In the genomic region with DNA sequence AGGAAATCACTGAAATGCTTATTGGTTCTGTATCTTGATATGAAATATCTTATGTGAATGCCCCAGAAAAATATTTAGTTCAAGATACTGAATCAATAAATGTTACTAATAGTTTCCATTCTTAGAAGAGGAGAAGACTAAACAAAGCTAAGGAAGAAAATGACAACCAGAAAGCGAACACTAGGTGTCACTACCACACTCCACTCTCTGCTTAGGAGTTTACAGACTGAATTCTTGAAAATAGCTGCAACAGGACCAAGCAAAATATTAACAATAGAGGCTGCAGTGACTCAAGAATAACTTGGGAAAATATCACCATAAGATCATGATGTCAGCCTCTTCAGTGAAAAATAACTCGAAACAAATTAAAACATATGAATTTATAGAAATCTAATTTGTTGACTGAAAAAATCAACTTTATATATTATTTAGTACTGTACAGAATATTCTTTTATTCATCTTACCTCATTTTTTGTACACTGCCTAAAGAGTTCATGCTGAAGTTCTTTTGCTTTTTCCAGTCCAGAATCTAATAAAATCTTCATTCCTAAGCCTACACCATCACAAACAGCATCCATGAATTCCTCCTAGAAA, we compare ENCODE assay signal across 8 cellular contexts.
A peak's percentile ranks its signal among the peaks of the same experiment; 100 is the strongest.
DNase-seq lines count a peak whose midpoint lies in the region; ATAC-seq and TF ChIP-seq lines count a peak whose summit lies in the region.

No MANE protein-coding gene starts in this region.

- no peak overlapping the region for H3K27ac Mint-ChIP-seq in HFFc6
- H3K27ac Mint-ChIP-seq in endodermal cell, result no peak overlapping the region
- H3K27ac Mint-ChIP-seq in nephron progenitor cell, result peak overlapping the region; percentile 14

- H3K27ac ChIP-seq in Peyer's patch (no peak overlapping the region), endodermal cell (ENCODE audit: low read depth, low read length) (no peak overlapping the region)

- no peak overlapping the region for H3K9ac ChIP-seq in endodermal cell (ENCODE audit: extremely low read depth, low read length, poor library complexity, severe bottlenecking)

- H3K27me3 Mint-ChIP-seq in HFFc6 (ENCODE audit: insufficient read depth), result no peaks in the 10 kb centered on the region
- no peaks in the 10 kb centered on the region for H3K27me3 Mint-ChIP-seq in endodermal cell (ENCODE audit: insufficient read depth)
- H3K27me3 Mint-ChIP-seq in nephron progenitor cell (ENCODE audit: low read depth, poor library complexity), result no peaks in the 10 kb centered on the region

- ATAC-seq in HG03520 (IDR thresholded peaks at IDR 0.05; ENCODE audit: unreplicated experiment), result no peak

- H3K9me3 ChIP-seq in Peyer's patch (no peaks in the 10 kb centered on the region), endodermal cell (ENCODE audit: control insufficient read depth, low read length) (no peaks in the 10 kb centered on the region)

- H3K9me3 Mint-ChIP-seq in HFFc6 (no peaks in the 10 kb centered on the region), endodermal cell (no peaks in the 10 kb centered on the region), nephron progenitor cell (no peaks in the 10 kb centered on the region)

- H3K36me3 Mint-ChIP-seq in HFFc6 (ENCODE audit: low read depth) (no peaks in the 10 kb centered on the region), endodermal cell (ENCODE audit: low read depth) (peaks cover 17% of the 10 kb centered on the region), nephron progenitor cell (ENCODE audit: low read depth) (peaks cover 16% of the 10 kb centered on the region)

- no peaks in the 10 kb centered on the region for H3K27me3 ChIP-seq in Peyer's patch
- no peaks in the 10 kb centered on the region for H3K27me3 ChIP-seq in endodermal cell (ENCODE audit: control insufficient read depth, insufficient read depth, low read length, poor library complexity, severe bottlenecking)

- DNase-seq in NCI-H748 (lab: John Stamatoyannopoulos, UW; ENCODE audit: unreplicated experiment), result peak; percentile 13
- no peak for DNase-seq in NCI-H748 treated with DMSO at 0.1 percent for 48 hours (lab: John Stamatoyannopoulos, UW)
- peak; percentile 50 for DNase-seq in HFFc6
- DNase-seq in Peyer's patch, result peak in 1 of 3 donors; percentile 51
- DNase-seq in endodermal cell, result no peak
- DNase-seq in nephron progenitor cell, result no peak
- no peak for DNase-seq in COLO668 (lab: John Stamatoyannopoulos, UW; ENCODE audit: unreplicated experiment)

- H3K4me1 ChIP-seq in Peyer's patch, result no peaks in the 10 kb centered on the region
- H3K4me1 ChIP-seq in endodermal cell (ENCODE audit: control insufficient read depth, insufficient read depth, low read length), result no peaks in the 10 kb centered on the region

- TF ChIP-seq POLR2A in Peyer's patch (IDR thresholded peaks at IDR 0.05), result no peak

- H3K4me1 Mint-ChIP-seq in HFFc6 (ENCODE audit: low read depth) (peaks cover 7% of the 10 kb centered on the region; the same call in 1 of the 2 replicates), endodermal cell (peaks cover 10% of the 10 kb centered on the region), nephron progenitor cell (no peaks in the 10 kb centered on the region)

- TF ChIP-seq CTCF in HFFc6 (IDR thresholded peaks at IDR 0.05) (peak; percentile 83), Peyer's patch (IDR thresholded peaks at IDR 0.05) (peak in 4 of 6 experiments; percentile 45 to 63 (median 58)), endodermal cell (conservative IDR thresholded peaks at IDR 0.05) (peak; percentile 82), nephron progenitor cell (IDR thresholded peaks at IDR 0.05) (peak; percentile 54)

- no peak overlapping the region for H3K4me3 ChIP-seq in Peyer's patch
- H3K4me3 ChIP-seq in endodermal cell (ENCODE audit: low read length), result no peak overlapping the region

- H3K4me3 Mint-ChIP-seq in HFFc6, result no peak overlapping the region
- H3K4me3 Mint-ChIP-seq in endodermal cell, result no peak overlapping the region
- H3K4me3 Mint-ChIP-seq in nephron progenitor cell, result no peak overlapping the region

- 38 to 65% methylated on average over 1 to 2 of the region's 2 CpGs for WGBS in endodermal cell (ENCODE audit: insufficient coverage in 1 of 2, insufficient read length in 1 of 2), 2 experiments

- H3K36me3 ChIP-seq in Peyer's patch, result no peaks in the 10 kb centered on the region
- peaks cover 14% of the 10 kb centered on the region for H3K36me3 ChIP-seq in endodermal cell (ENCODE audit: control insufficient read depth, insufficient read depth, low read length)

Comparison
In these comparisons a context has a peak if more than half of its experiments do, and no peak if none do; other contexts are left out.
1. DNase-seq: peak in NCI-H748 (single experiment) and HFFc6 (single experiment); none in NCI-H748 treated with DMSO at 0.1 percent for 48 hours (single experiment), endodermal cell (single experiment), nephron progenitor cell (single experiment) and COLO668 (single experiment).
2. Peak in every context shown above with its lines, with median percentiles within 50 percentile points of each other: CTCF ChIP-seq.